ENCODE assay signal across 8 cellular contexts in genomic region chr7:104552102-104552501, GRCh38.
DNase-seq lines count a peak whose midpoint lies in the region; ATAC-seq and TF ChIP-seq lines count a peak whose summit lies in the region.

No MANE protein-coding gene starts in this region.

- no peaks in the 10 kb centered on the region for H3K36me3 Mint-ChIP-seq in activated naive CD4-positive, alpha-beta T cell treated with anti-CD3 and anti-CD28 coated beads for 36 hours (ENCODE audit: low read depth)
- peaks cover 3 to 4% of the 10 kb centered on the region in 2 donors for H3K36me3 Mint-ChIP-seq in activated naive CD4-positive, alpha-beta T cell treated with anti-CD3 and anti-CD28 coated beads, Interleukin-2, amount 50 U/mL, for 72 hours

- in situ Hi-C loops in SK-MEL-5 (cut with HindIII; ENCODE audit: low pct_unique_long_range_greater_than_20kb, low sequenced_read_pairs) = no loop called here

- ATAC-seq in HG03571 (IDR thresholded peaks at IDR 0.05; ENCODE audit: unreplicated experiment) = no peak
- ATAC-seq in GM21390 (IDR thresholded peaks at IDR 0.05; ENCODE audit: unreplicated experiment) = no peak
- ATAC-seq in activated naive CD4-positive, alpha-beta T cell treated with anti-CD3 and anti-CD28 coated beads, Interleukin-2, amount 50 U/mL, for 72 hours = no peak

- no peak for TF ChIP-seq EP300 in stomach (IDR thresholded peaks at IDR 0.05)

- no peaks in the 10 kb centered on the region for H3K27me3 ChIP-seq in stomach

- no peak for TF ChIP-seq CTCF in foreskin fibroblast (IDR thresholded peaks at IDR 0.05; ENCODE audit: low read depth, low read length)
- no peak for TF ChIP-seq CTCF in stomach (IDR thresholded peaks at IDR 0.05)

- peak; percentile 60 for DNase-seq in activated naive CD4-positive, alpha-beta T cell treated with anti-CD3 and anti-CD28 coated beads for 36 hours
- no peak for DNase-seq in activated naive CD4-positive, alpha-beta T cell treated with anti-CD3 and anti-CD28 coated beads, Interleukin-2, amount 50 U/mL, for 16 hours
- DNase-seq in SK-MEL-5 (ENCODE audit: low read depth, low spot score) (peak; percentile 67), foreskin fibroblast (peak; percentile 3 to 5), stomach (peak; percentile 28)
- DNase-seq in activated naive CD4-positive, alpha-beta T cell treated with anti-CD3 and anti-CD28 coated beads, Interleukin-2, amount 50 U/mL, for 72 hours (ENCODE audit: low spot score in 2 of 2) = no peak

- peaks cover 1% of the 10 kb centered on the region for H3K27me3 Mint-ChIP-seq in activated naive CD4-positive, alpha-beta T cell treated with anti-CD3 and anti-CD28 coated beads for 36 hours (ENCODE audit: low read depth)

- H3K27ac ChIP-seq in stomach = no peak overlapping the region

- H3K9me3 ChIP-seq in stomach = peaks cover 0 to 9% (median 2%) of the 10 kb centered on the region in 4 donors

- CTCF ChIA-PET in activated naive CD4-positive, alpha-beta T cell treated with anti-CD3 and anti-CD28 coated beads for 36 hours (lab: Charles Lee) = no interaction called here

- H3K4me3 ChIP-seq in foreskin fibroblast (ENCODE audit: low read depth in 1 of 2, low read length in 2 of 2) = no peak overlapping the region
- no peak overlapping the region for H3K4me3 ChIP-seq in stomach

- intact Hi-C loops in activated naive CD4-positive, alpha-beta T cell treated with anti-CD3 and anti-CD28 coated beads for 36 hours (cut with micrococcal nuclease) = no loop called here
- intact Hi-C loops in stomach (cut with DNase I; ENCODE audit: low total_unique reads) = no loop called here

- no peak overlapping the region for H3K4me3 Mint-ChIP-seq in activated naive CD4-positive, alpha-beta T cell treated with anti-CD3 and anti-CD28 coated beads for 36 hours

- 3 to 12% (median 7%) methylated on average over 3 to 4 of the region's 4 CpGs for WGBS in stomach, 5 donors

- no peaks in the 10 kb centered on the region for H3K4me1 ChIP-seq in stomach

- no peak for TF ChIP-seq POLR2A in stomach (IDR thresholded peaks at IDR 0.05)

- no peaks in the 10 kb centered on the region for H3K4me1 Mint-ChIP-seq in activated naive CD4-positive, alpha-beta T cell treated with anti-CD3 and anti-CD28 coated beads for 36 hours (ENCODE audit: low read depth)

- H3K9me3 Mint-ChIP-seq in activated naive CD4-positive, alpha-beta T cell treated with anti-CD3 and anti-CD28 coated beads for 36 hours = peaks cover 10% of the 10 kb centered on the region
- H3K9me3 Mint-ChIP-seq in activated naive CD4-positive, alpha-beta T cell treated with anti-CD3 and anti-CD28 coated beads, Interleukin-2, amount 50 U/mL, for 72 hours = peaks cover 5 to 30% of the 10 kb centered on the region in 2 donors

- H3K27ac Mint-ChIP-seq in activated naive CD4-positive, alpha-beta T cell treated with anti-CD3 and anti-CD28 coated beads for 36 hours = no peak overlapping the region
- H3K27ac Mint-ChIP-seq in activated naive CD4-positive, alpha-beta T cell treated with anti-CD3 and anti-CD28 coated beads, Interleukin-2, amount 50 U/mL, for 72 hours = no peak overlapping the region

- no peaks in the 10 kb centered on the region for H3K36me3 ChIP-seq in stomach

Comparison
In these comparisons a context has a peak if more than half of its experiments do, and no peak if none do; other contexts are left out.
1. DNase-seq: peak in activated naive CD4-positive, alpha-beta T cell treated with anti-CD3 and anti-CD28 coated beads for 36 hours (single experiment), SK-MEL-5 (single experiment), foreskin fibroblast (2 of 2) and stomach (single experiment); none in activated naive CD4-positive, alpha-beta T cell treated with anti-CD3 and anti-CD28 coated beads, Interleukin-2, amount 50 U/mL, for 16 hours (single experiment) and activated naive CD4-positive, alpha-beta T cell treated with anti-CD3 and anti-CD28 coated beads, Interleukin-2, amount 50 U/mL, for 72 hours (0 of 2).